In the genomic region with DNA sequence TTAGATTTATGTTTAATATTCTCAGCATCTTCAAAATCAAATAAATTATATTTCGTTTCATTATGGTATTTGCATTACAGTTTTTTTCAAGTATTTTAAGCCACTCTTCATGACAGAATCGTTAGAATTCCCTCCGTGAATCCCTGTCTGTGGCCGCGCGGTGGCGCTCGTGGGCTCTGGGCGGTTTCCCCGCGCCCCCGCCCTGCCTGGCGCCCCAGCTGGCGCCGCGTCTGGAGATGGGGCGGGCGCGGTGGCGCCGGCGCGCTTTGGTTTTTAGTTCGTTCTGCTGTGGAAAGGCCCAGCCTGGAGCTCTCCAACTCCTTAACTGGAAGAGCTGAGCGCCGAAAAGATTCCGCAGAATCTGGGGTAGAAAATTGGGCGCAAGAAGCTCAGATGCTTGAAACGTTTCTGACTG, we compare ENCODE assay signal across 1 cellular context.
TF ChIP-seq lines count a peak whose summit lies in the region.

No MANE protein-coding gene starts in this region.

TF ChIP-seq in neural cell, 6 proteins besides CTCF, POLR2A, EP300 and RAD21 (continued from another document):
- no peak for TF ChIP-seq EZH2 (IDR thresholded peaks at IDR 0.05; ENCODE audit: borderline replicate concordance, insufficient read depth, low read length, poor library complexity, severe bottlenecking)
- TF ChIP-seq REST (IDR thresholded peaks at IDR 0.05; ENCODE audit: borderline replicate concordance), result no peak
- no peak for TF ChIP-seq MXI1 (conservative IDR thresholded peaks at IDR 0.05; ENCODE audit: poor library complexity, severe bottlenecking)
- no peak for TF ChIP-seq SMC3 (conservative IDR thresholded peaks at IDR 0.05; ENCODE audit: poor library complexity)
TF ChIP-seq in neural cell: peak in this region for 0.
